ENCODE assay signal across 35 cellular contexts in genomic region chr20:59690101-59690500, GRCh38.
"Had no signal": no experiment of that assay in that cellular context is flagged by ENCODE, and none has a peak within 500 bp of the region (broad histone marks: within the 10 kb centered on the region; RNA-seq: fewer than 3 reads in every experiment).

No MANE protein-coding gene starts in this region.

- H3K4me1 Mint-ChIP-seq: activated B cell treated with CpG ODN at 0.5 μM for 24 hours; activated naive CD4-positive, alpha-beta T cell treated with anti-CD3 and anti-CD28 coated beads, Interleukin-2, amount 50 U/mL, for 24 hours; activated naive CD8-positive, alpha-beta T cell treated with anti-CD3 and anti-CD28 coated beads for 36 hours; activated naive CD8-positive, alpha-beta T cell treated with anti-CD3 and anti-CD28 coated beads, Interleukin-2, amount 50 U/mL, for 24 hours; activated T-helper 17 cell treated with anti-CD3 and anti-CD28 coated beads, Interleukin-2, amount 50 U/mL, for 72 hours; T-helper 17 cell had no signal

- H3K27ac Mint-ChIP-seq: activated B cell treated with CpG ODN at 0.5 μM for 24 hours; activated CD8-positive, alpha-beta T cell treated with anti-CD3 and anti-CD28 coated beads for 36 hours; activated naive CD4-positive, alpha-beta T cell treated with anti-CD3 and anti-CD28 coated beads, Interleukin-2, amount 50 U/mL, for 24 hours; activated naive CD8-positive, alpha-beta T cell treated with anti-CD3 and anti-CD28 coated beads for 36 hours; activated naive CD8-positive, alpha-beta T cell treated with anti-CD3 and anti-CD28 coated beads, Interleukin-2, amount 50 U/mL, for 24 hours; activated T-helper 17 cell treated with anti-CD3 and anti-CD28 coated beads, Interleukin-2, amount 50 U/mL, for 72 hours; brain; T-helper 17 cell; T-helper 2 cell treated with Interferon-gamma antibody and Interleukin-4, amounts not matched to agents 5 μg/mL and 100 μg/mL, for 36 hours had no signal

- H3K36me3 Mint-ChIP-seq: activated naive CD4-positive, alpha-beta T cell treated with anti-CD3 and anti-CD28 coated beads, Interleukin-2, amount 50 U/mL, for 24 hours; activated naive CD8-positive, alpha-beta T cell treated with anti-CD3 and anti-CD28 coated beads for 36 hours; brain had no signal

- H3K27me3 ChIP-seq: ascending aorta, cardiac muscle cell had no signal

- FAIRE-seq: endometrium, frontal cortex had no signal

- H3K27ac ChIP-seq: adrenal gland, ascending aorta, breast epithelium, cardiac muscle cell, WERI-Rb-1 had no signal

- ATAC-seq: activated CD4-positive, CD25-positive, alpha-beta regulatory T cell treated with anti-CD3 and anti-CD28 coated beads, Interleukin-2, amount 50 U/mL, for 24 hours; activated CD8-positive, alpha-beta T cell treated with anti-CD3 and anti-CD28 coated beads for 36 hours; activated naive CD8-positive, alpha-beta T cell treated with anti-CD3 and anti-CD28 coated beads, Interleukin-2, amount 50 U/mL, for 24 hours; activated T-cell treated with anti-CD3 and anti-CD28 coated beads, Interleukin-2, amount 50 U/mL, for 4 hours; activated T-helper 17 cell treated with anti-CD3 and anti-CD28 coated beads, Interleukin-2, amount 50 U/mL, for 72 hours; esophagus mucosa; T-helper 17 cell had no signal

- H3K9me3 Mint-ChIP-seq: activated B cell treated with CpG ODN at 0.5 μM for 24 hours; activated CD8-positive, alpha-beta T cell treated with anti-CD3 and anti-CD28 coated beads for 36 hours; activated naive CD4-positive, alpha-beta T cell treated with anti-CD3 and anti-CD28 coated beads, Interleukin-2, amount 50 U/mL, for 24 hours; activated naive CD8-positive, alpha-beta T cell treated with anti-CD3 and anti-CD28 coated beads for 36 hours; activated naive CD8-positive, alpha-beta T cell treated with anti-CD3 and anti-CD28 coated beads, Interleukin-2, amount 50 U/mL, for 24 hours; activated T-cell treated with anti-CD3 and anti-CD28 coated beads, Interleukin-2, amount 50 U/mL, for 4 hours; T-helper 2 cell treated with Interferon-gamma antibody and Interleukin-4, amounts not matched to agents 5 μg/mL and 100 μg/mL, for 36 hours had no signal

- H3K9me3 ChIP-seq: adrenal gland, ascending aorta, breast epithelium had no signal

- DNase-seq: activated B cell treated with CpG ODN at 0.5 μM for 24 hours; activated CD4-positive, alpha-beta T cell treated with anti-CD3 and anti-CD28 coated beads for 48 hours; activated CD4-positive, alpha-beta T cell treated with anti-CD3 and anti-CD28 coated beads, Interleukin-2, amount 50 U/mL, for 1 hour; activated CD4-positive, alpha-beta T cell treated with anti-CD3 and anti-CD28 coated beads, Interleukin-2, amount 50 U/mL, for 48 hours; activated CD8-positive, alpha-beta memory T cell treated with anti-CD3 and anti-CD28 coated beads for 24 hours; activated CD8-positive, alpha-beta T cell treated with anti-CD3 and anti-CD28 coated beads for 36 hours; activated effector memory CD4-positive, alpha-beta T cell treated with Interleukin-2 at 50 U/mL for 16 hours; activated gamma-delta T cell treated with Interleukin-2 at 50 U/mL for 16 hours; activated naive CD4-positive, alpha-beta T cell treated with Interleukin-2 at 50 U/mL for 16 hours; activated naive CD8-positive, alpha-beta T cell treated with anti-CD3 and anti-CD28 coated beads for 36 hours; activated naive CD8-positive, alpha-beta T cell treated with anti-CD3 and anti-CD28 coated beads, Interleukin-2, amount 50 U/mL, for 24 hours; activated T-cell treated with anti-CD3 and anti-CD28 coated beads, Interleukin-2, amount 50 U/mL, for 4 hours; adrenal gland; amygdala; central memory CD4-positive, alpha-beta T cell; cerebellar nuclear complex; cortex of kidney; dermis blood vessel endothelial cell; effector CD8-positive, alpha-beta T cell; foreskin fibroblast; T-helper 1 cell; T-helper 17 cell; T1000; WERI-Rb-1 had no signal

- H3K4me3 ChIP-seq: adrenal gland, ascending aorta, breast epithelium, cardiac muscle cell had no signal

- H3K4me3 Mint-ChIP-seq: activated B cell treated with CpG ODN at 0.5 μM for 24 hours; activated CD8-positive, alpha-beta T cell treated with anti-CD3 and anti-CD28 coated beads for 36 hours; activated naive CD4-positive, alpha-beta T cell treated with anti-CD3 and anti-CD28 coated beads, Interleukin-2, amount 50 U/mL, for 24 hours; activated naive CD8-positive, alpha-beta T cell treated with anti-CD3 and anti-CD28 coated beads for 36 hours; activated naive CD8-positive, alpha-beta T cell treated with anti-CD3 and anti-CD28 coated beads, Interleukin-2, amount 50 U/mL, for 24 hours; activated T-cell treated with anti-CD3 and anti-CD28 coated beads, Interleukin-2, amount 50 U/mL, for 4 hours; activated T-helper 17 cell treated with anti-CD3 and anti-CD28 coated beads, Interleukin-2, amount 50 U/mL, for 72 hours; brain; T-helper 17 cell; T-helper 2 cell treated with Interferon-gamma antibody and Interleukin-4, amounts not matched to agents 5 μg/mL and 100 μg/mL, for 36 hours had no signal

- H3K4me1 ChIP-seq: adrenal gland, ascending aorta, breast epithelium had no signal

- H3K36me3 ChIP-seq: adrenal gland, ascending aorta, breast epithelium, cardiac muscle cell, WERI-Rb-1 had no signal
